8 cellular contexts compared by ENCODE assay signal in the genomic region with DNA sequence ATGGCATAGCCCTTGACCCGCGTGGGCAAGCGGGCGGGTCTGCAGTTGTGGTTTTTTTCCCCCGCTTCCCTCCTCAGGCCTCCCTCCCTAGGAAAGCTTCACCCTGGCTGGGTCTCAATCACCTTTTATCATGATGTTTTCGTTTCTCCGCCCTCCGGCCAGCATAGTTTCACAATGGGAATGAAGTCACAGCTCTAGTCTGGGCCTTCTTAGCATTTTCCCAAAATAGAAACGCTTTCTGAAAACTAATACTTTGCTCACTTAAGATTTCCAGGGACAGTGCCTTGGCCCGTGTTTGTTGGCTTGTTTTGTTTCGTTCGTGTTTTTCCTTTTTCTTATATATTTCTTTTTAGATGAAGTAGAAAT.
A peak's percentile ranks its signal among the peaks of the same experiment; 100 is the strongest.
DNase-seq lines count a peak whose midpoint lies in the region; TF ChIP-seq lines count a peak whose summit lies in the region.
"Not testable (repeated sequence)": the region's sequence is repeated elsewhere in the genome, so short reads cannot be mapped to it uniquely, and the experiment has no call there.

No MANE protein-coding gene starts in this region.

- peaks cover 35% of the 10 kb centered on the region for H3K9me3 Mint-ChIP-seq in activated T-helper 1 cell treated with anti-CD3 and anti-CD28 coated beads, Interleukin-12 subunit alpha, Interleukin-12 subunit beta, Interleukin-2, Interleukin-4 antibody, amounts not matched to agents 30 ng/mL and 10 ng/mL and 1 ng/mL, durations not matched to agents 14 hours and 24 hours and 36 hours

- H3K9ac ChIP-seq in parathyroid adenoma, result not testable (repeated sequence)

- H2AFZ ChIP-seq in ACC112 (ENCODE audit: low read length, unreplicated experiment), result peak overlapping the region; percentile 83
- not testable (repeated sequence) for H2AFZ ChIP-seq in parathyroid adenoma

- peak; percentile 24 to 57 for DNase-seq in HAP-1 (ENCODE audit: low spot score in 2 of 2)
- peak; percentile 25 for DNase-seq in NCI-H748 (lab: John Stamatoyannopoulos, UW; ENCODE audit: unreplicated experiment)
- not testable (repeated sequence) for DNase-seq in activated T-helper 1 cell treated with anti-CD3 and anti-CD28 coated beads, Interleukin-12 subunit alpha, Interleukin-12 subunit beta, Interleukin-2, Interleukin-4 antibody, amounts not matched to agents 30 ng/mL and 10 ng/mL and 1 ng/mL, durations not matched to agents 14 hours and 24 hours and 36 hours (ENCODE audit: low spot score)
- peak; percentile 55 for DNase-seq in fibroblast of the aortic adventitia (ENCODE audit: low read depth)

- H3K4me1 ChIP-seq in ACC112 (ENCODE audit: control insufficient read depth, insufficient read depth, low read length, unreplicated experiment); HAP-1; ectodermal cell (ENCODE audit: control insufficient read depth, insufficient read depth, low read length); parathyroid adenoma: not testable (repeated sequence)

- in situ Hi-C loops in HAP-1 (cut with MboI; ENCODE audit: low sequenced_read_pairs), result not testable (repeated sequence)

- WGBS in ectodermal cell, 2 experiments, result 7 to 8% methylated on average over 5 to 8 of the region's 12 CpGs

- H3K36me3 Mint-ChIP-seq in activated T-helper 1 cell treated with anti-CD3 and anti-CD28 coated beads, Interleukin-12 subunit alpha, Interleukin-12 subunit beta, Interleukin-2, Interleukin-4 antibody, amounts not matched to agents 30 ng/mL and 10 ng/mL and 1 ng/mL, durations not matched to agents 14 hours and 24 hours and 36 hours (ENCODE audit: low read depth), result not testable (repeated sequence)

- not testable (repeated sequence) for TF ChIP-seq CTCF in fibroblast of the aortic adventitia (IDR thresholded peaks at IDR 0.05; ENCODE audit: insufficient read depth, low read length); parathyroid adenoma (IDR thresholded peaks at IDR 0.05)

- peak overlapping the region; percentile 62 for H3K4me3 ChIP-seq in ACC112 (ENCODE audit: low read depth, low read length)
- H3K4me3 ChIP-seq in HAP-1; fibroblast of the aortic adventitia (ENCODE audit: low read depth, low read length); parathyroid adenoma (ENCODE audit: low read depth, low read length): not testable (repeated sequence)
- peak overlapping the region; percentile 20 for H3K4me3 ChIP-seq in ectodermal cell (ENCODE audit: insufficient read depth, low read depth, low read length)
- peak overlapping the region; percentile 38; the same call in 1 of the 2 replicates for H3K4me3 ChIP-seq in iPS-18c (ENCODE audit: insufficient read depth, low read depth, low read length)

- H3K27ac Mint-ChIP-seq in activated T-helper 1 cell treated with anti-CD3 and anti-CD28 coated beads, Interleukin-12 subunit alpha, Interleukin-12 subunit beta, Interleukin-2, Interleukin-4 antibody, amounts not matched to agents 30 ng/mL and 10 ng/mL and 1 ng/mL, durations not matched to agents 14 hours and 24 hours and 36 hours, result peak overlapping the region; percentile 26

- peak overlapping the region; percentile 29 for H3K4me2 ChIP-seq in parathyroid adenoma (ENCODE audit: low read length)

- H3K9me3 ChIP-seq in HAP-1; ectodermal cell (ENCODE audit: control insufficient read depth, low read length); iPS-18c (ENCODE audit: control insufficient read depth, insufficient read depth, low read length); parathyroid adenoma (ENCODE audit: control insufficient read depth, low read length): not testable (repeated sequence)

- H3K79me2 ChIP-seq in ACC112 (ENCODE audit: control insufficient read depth, insufficient read depth, low read length, unreplicated experiment); parathyroid adenoma: not testable (repeated sequence)

- H3K27me3 Mint-ChIP-seq in activated T-helper 1 cell treated with anti-CD3 and anti-CD28 coated beads, Interleukin-12 subunit alpha, Interleukin-12 subunit beta, Interleukin-2, Interleukin-4 antibody, amounts not matched to agents 30 ng/mL and 10 ng/mL and 1 ng/mL, durations not matched to agents 14 hours and 24 hours and 36 hours (ENCODE audit: insufficient read depth), result not testable (repeated sequence)

- not testable (repeated sequence) for H3K27ac ChIP-seq in ACC112 (ENCODE audit: low read depth, low read length); parathyroid adenoma
- H3K27ac ChIP-seq in ectodermal cell (ENCODE audit: insufficient read depth, low read depth, low read length, poor library complexity, severe bottlenecking), result peak overlapping the region; percentile 77

- peak overlapping the region; percentile 55 for H3K4me3 Mint-ChIP-seq in activated T-helper 1 cell treated with anti-CD3 and anti-CD28 coated beads, Interleukin-12 subunit alpha, Interleukin-12 subunit beta, Interleukin-2, Interleukin-4 antibody, amounts not matched to agents 30 ng/mL and 10 ng/mL and 1 ng/mL, durations not matched to agents 14 hours and 24 hours and 36 hours

- not testable (repeated sequence) for H3K27me3 ChIP-seq in ACC112 (ENCODE audit: insufficient read depth, low read length); HAP-1 (ENCODE audit: low read depth); ectodermal cell (ENCODE audit: control insufficient read depth, insufficient read depth, low read length, poor library complexity, severe bottlenecking); parathyroid adenoma (ENCODE audit: control insufficient read depth, insufficient read depth, low read length)

- intact Hi-C loops in activated T-helper 1 cell treated with anti-CD3 and anti-CD28 coated beads, Interleukin-12 subunit alpha, Interleukin-12 subunit beta, Interleukin-2, Interleukin-4 antibody, amounts not matched to agents 30 ng/mL and 10 ng/mL and 1 ng/mL, durations not matched to agents 14 hours and 24 hours and 36 hours (cut with micrococcal nuclease), result not testable (repeated sequence)

- H3K4me1 Mint-ChIP-seq in activated T-helper 1 cell treated with anti-CD3 and anti-CD28 coated beads, Interleukin-12 subunit alpha, Interleukin-12 subunit beta, Interleukin-2, Interleukin-4 antibody, amounts not matched to agents 30 ng/mL and 10 ng/mL and 1 ng/mL, durations not matched to agents 14 hours and 24 hours and 36 hours (ENCODE audit: low read depth), result not testable (repeated sequence)

- H3K36me3 ChIP-seq in ACC112 (ENCODE audit: insufficient read depth, low read length); HAP-1 (replicated peaks); ectodermal cell (ENCODE audit: control insufficient read depth, insufficient read depth, low read length); parathyroid adenoma (ENCODE audit: control insufficient read depth, insufficient read depth, low read length): not testable (repeated sequence)
